ENCODE assay signal across 8 cellular contexts in the genomic region with DNA sequence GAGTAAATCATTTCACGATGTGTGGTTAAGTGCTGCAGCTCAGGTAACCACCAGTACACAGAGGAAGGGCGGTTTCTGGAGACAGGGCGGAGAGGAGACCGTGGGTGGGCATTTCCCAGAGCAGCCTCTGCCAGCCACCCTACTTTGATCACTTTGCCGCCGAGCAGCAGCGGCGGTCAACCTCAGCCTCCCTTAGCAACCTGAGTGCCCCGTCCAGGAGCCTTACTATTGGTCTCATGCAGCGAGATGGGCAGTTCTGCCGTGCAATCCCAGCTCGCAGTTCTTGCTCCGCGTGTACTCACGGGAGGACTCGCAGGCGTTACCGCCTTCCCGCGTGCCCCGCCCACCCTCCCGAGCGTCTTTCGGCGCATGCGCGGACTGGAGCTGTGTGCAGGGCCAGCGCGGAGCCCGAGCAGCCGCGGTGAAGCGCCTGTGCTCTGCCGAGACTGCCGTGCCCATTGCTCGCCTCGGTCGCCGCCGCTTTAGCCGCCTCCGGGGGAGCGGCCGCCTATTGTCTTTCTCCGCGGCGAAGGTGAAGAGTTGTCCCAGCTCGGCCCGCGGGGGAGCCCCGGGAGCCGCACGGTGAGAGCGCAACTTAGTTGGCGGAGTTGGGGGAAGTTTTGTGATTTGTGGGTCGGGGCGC.
A peak's percentile ranks its signal among the peaks of the same experiment; 100 is the strongest.
DNase-seq lines count a peak whose midpoint lies in the region; ATAC-seq and TF ChIP-seq lines count a peak whose summit lies in the region.

A gene with protein sequence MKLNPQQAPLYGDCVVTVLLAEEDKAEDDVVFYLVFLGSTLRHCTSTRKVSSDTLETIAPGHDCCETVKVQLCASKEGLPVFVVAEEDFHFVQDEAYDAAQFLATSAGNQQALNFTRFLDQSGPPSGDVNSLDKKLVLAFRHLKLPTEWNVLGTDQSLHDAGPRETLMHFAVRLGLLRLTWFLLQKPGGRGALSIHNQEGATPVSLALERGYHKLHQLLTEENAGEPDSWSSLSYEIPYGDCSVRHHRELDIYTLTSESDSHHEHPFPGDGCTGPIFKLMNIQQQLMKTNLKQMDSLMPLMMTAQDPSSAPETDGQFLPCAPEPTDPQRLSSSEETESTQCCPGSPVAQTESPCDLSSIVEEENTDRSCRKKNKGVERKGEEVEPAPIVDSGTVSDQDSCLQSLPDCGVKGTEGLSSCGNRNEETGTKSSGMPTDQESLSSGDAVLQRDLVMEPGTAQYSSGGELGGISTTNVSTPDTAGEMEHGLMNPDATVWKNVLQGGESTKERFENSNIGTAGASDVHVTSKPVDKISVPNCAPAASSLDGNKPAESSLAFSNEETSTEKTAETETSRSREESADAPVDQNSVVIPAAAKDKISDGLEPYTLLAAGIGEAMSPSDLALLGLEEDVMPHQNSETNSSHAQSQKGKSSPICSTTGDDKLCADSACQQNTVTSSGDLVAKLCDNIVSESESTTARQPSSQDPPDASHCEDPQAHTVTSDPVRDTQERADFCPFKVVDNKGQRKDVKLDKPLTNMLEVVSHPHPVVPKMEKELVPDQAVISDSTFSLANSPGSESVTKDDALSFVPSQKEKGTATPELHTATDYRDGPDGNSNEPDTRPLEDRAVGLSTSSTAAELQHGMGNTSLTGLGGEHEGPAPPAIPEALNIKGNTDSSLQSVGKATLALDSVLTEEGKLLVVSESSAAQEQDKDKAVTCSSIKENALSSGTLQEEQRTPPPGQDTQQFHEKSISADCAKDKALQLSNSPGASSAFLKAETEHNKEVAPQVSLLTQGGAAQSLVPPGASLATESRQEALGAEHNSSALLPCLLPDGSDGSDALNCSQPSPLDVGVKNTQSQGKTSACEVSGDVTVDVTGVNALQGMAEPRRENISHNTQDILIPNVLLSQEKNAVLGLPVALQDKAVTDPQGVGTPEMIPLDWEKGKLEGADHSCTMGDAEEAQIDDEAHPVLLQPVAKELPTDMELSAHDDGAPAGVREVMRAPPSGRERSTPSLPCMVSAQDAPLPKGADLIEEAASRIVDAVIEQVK (N-terminal part only) (plus strand): TSS at position 387 of the 643 bp plus-strand sequence. CDS start 105,118 bp downstream, outside the sequence.

- peak within 1 kb of the TSS; percentile 73 for H3K9ac ChIP-seq in OCI-LY1 (ENCODE audit: low read length)

- TF ChIP-seq CTCF in OCI-LY1 (IDR thresholded peaks at IDR 0.05; ENCODE audit: low read length) = no peak

- peak within 1 kb of the TSS; percentile 58 for H2AFZ ChIP-seq in OCI-LY1 (ENCODE audit: low read length)

- H3K4me3 ChIP-seq in OCI-LY1 (ENCODE audit: low read depth, low read length, poor library complexity, severe bottlenecking) = peak within 1 kb of the TSS; percentile 69

- H3K4me2 ChIP-seq in OCI-LY1 (ENCODE audit: low read length) = peak within 1 kb of the TSS; percentile 80

- H3K4me1 ChIP-seq in OCI-LY1 (ENCODE audit: insufficient read depth, low read length, severe bottlenecking) = peaks cover 44% of the 10 kb centered on the region

- peaks cover 28% of the 10 kb centered on the region for H3K79me2 ChIP-seq in OCI-LY1 (ENCODE audit: insufficient read depth, low read length)

- H4K20me1 ChIP-seq in OCI-LY1 (ENCODE audit: insufficient read depth, low read length) = no peaks in the 10 kb centered on the region

- H3K36me3 ChIP-seq in OCI-LY1 (ENCODE audit: insufficient read depth, low read length) = no peaks in the 10 kb centered on the region

- H3K27ac ChIP-seq in OCI-LY1 (ENCODE audit: low read depth, low read length, poor library complexity, severe bottlenecking) = peak within 1 kb of the TSS; percentile 70

- H3K9me3 ChIP-seq in OCI-LY1 (ENCODE audit: low read length) = no peaks in the 10 kb centered on the region

- peak; percentile 80 for ATAC-seq in GM21526 (IDR thresholded peaks at IDR 0.05; ENCODE audit: low FRiP score, unreplicated experiment)

- no peaks in the 10 kb centered on the region for H3F3A ChIP-seq in OCI-LY1 (ENCODE audit: insufficient read depth, low read length)

- H3K9me2 ChIP-seq in OCI-LY1 (ENCODE audit: low read depth, low read length) = no peaks in the 10 kb centered on the region

- H3K27me3 ChIP-seq in OCI-LY1 (ENCODE audit: insufficient read depth, low read length) = no peaks in the 10 kb centered on the region

- peak; percentile 98 for DNase-seq in DMS 273 (lab: John Stamatoyannopoulos, UW; ENCODE audit: unreplicated experiment)
- peak; percentile 98 for DNase-seq in HuH-7 (ENCODE audit: low spot score)
- peak; percentile 88 for DNase-seq in activated CD8-positive, alpha-beta memory T cell treated with anti-CD3 and anti-CD28 coated beads, Interleukin-2, amount 50 U/mL, for 4 hours
- peak; percentile 95 for DNase-seq in epidermal melanocyte (ENCODE audit: insufficient read length, low spot score)
- DNase-seq in middle frontal gyrus (ENCODE audit: extremely low spot score, low spot score) = peak; percentile 77
- DNase-seq in stimulated activated CD8-positive, alpha-beta memory T cell treated with anti-CD3 and anti-CD28 coated beads, Interleukin-2, amount 100 ng/mL, for 1 hour (ENCODE audit: low read depth in 2 of 2) = peak; percentile 86

Comparison
In these comparisons a context has a peak if more than half of its experiments do, and no peak if none do; other contexts are left out.
1. Peak in every context shown above with its lines: DNase-seq, ATAC-seq, H3K4me3 ChIP-seq and H3K27ac ChIP-seq.